Comparison of ENCODE assay signal across 16 cellular contexts in the genomic region with DNA sequence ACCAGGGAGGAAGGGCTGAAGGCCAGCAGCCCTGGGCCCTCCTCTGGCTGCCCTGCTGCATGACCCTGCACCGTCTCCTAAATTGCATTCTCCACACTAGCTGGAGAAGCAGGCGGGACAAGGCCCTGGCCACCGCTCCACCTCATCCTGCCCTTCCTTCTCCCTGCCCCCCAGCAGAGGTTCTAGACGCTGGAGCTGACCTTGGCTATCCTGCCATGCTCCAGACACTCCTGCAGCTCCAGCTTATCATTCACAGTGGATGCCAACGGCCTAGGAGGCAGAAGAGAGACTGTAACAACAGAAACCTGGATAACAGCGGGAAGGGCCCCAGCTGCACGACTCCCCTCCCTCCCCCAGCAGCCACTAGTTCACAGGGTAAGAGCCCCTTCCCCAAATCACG.
"Had no signal": no experiment of that assay in that cellular context is flagged by ENCODE, and none has a peak within 500 bp of the region (broad histone marks: within the 10 kb centered on the region; RNA-seq: fewer than 3 reads in every experiment).

No MANE protein-coding gene starts in this region.

- DNase-seq: activated B cell treated with CpG ODN at 0.5 μM for 24 hours; activated CD4-positive, alpha-beta memory T cell treated with anti-CD3 and anti-CD28 coated beads, Interleukin-2, amount 10 ng/mL, durations not matched to agents 7 days and 5 days; activated CD4-positive, alpha-beta T cell treated with anti-CD3 and anti-CD28 coated beads for 48 hours; activated CD8-positive, alpha-beta memory T cell treated with anti-CD3 and anti-CD28 coated beads, Interleukin-2, amount 10 ng/mL, durations not matched to agents 7 days and 5 days; activated naive CD4-positive, alpha-beta T cell treated with anti-CD3 and anti-CD28 coated beads, Interleukin-2, amount 10 ng/mL, durations not matched to agents 7 days and 5 days; amygdala; caudate nucleus; erythroblast; head of caudate nucleus; left lung; pancreas; sigmoid colon; stimulated activated CD4-positive, alpha-beta T cell treated with anti-CD3 and anti-CD28 coated beads, Interleukin-4, amount 100 ng/mL, for 24 hours; thyroid gland had no signal

- H3K9me3 ChIP-seq: left lung, pancreas, sigmoid colon, thyroid gland had no signal

- H3K27me3 Mint-ChIP-seq: activated B cell treated with CpG ODN at 0.5 μM for 24 hours; activated CD4-positive, alpha-beta memory T cell treated with anti-CD3 and anti-CD28 coated beads, Interleukin-2, amount 10 ng/mL, durations not matched to agents 7 days and 5 days; activated CD8-positive, alpha-beta memory T cell treated with anti-CD3 and anti-CD28 coated beads, Interleukin-2, amount 10 ng/mL, durations not matched to agents 7 days and 5 days; activated naive CD4-positive, alpha-beta T cell treated with anti-CD3 and anti-CD28 coated beads, Interleukin-2, amount 10 ng/mL, durations not matched to agents 7 days and 5 days had no signal

- H3K27me3 ChIP-seq: left lung, pancreas, sigmoid colon, thyroid gland had no signal

- H3K4me3 ChIP-seq: left lung, pancreas, sigmoid colon, SK-N-MC, thyroid gland had no signal

- H3K27ac ChIP-seq: left lung, pancreas, sigmoid colon, SK-N-MC, thyroid gland had no signal

- H3K4me1 ChIP-seq: left lung, pancreas, sigmoid colon, thyroid gland had no signal

- H3K4me1 Mint-ChIP-seq: activated B cell treated with CpG ODN at 0.5 μM for 24 hours; activated CD4-positive, alpha-beta memory T cell treated with anti-CD3 and anti-CD28 coated beads, Interleukin-2, amount 10 ng/mL, durations not matched to agents 7 days and 5 days; activated CD8-positive, alpha-beta memory T cell treated with anti-CD3 and anti-CD28 coated beads, Interleukin-2, amount 10 ng/mL, durations not matched to agents 7 days and 5 days; activated naive CD4-positive, alpha-beta T cell treated with anti-CD3 and anti-CD28 coated beads, Interleukin-2, amount 10 ng/mL, durations not matched to agents 7 days and 5 days; stimulated activated effector memory CD8-positive, alpha-beta T cell treated with anti-CD3 and anti-CD28 coated beads, Interleukin-12 subunit alpha, Interleukin-12 subunit beta, amount 100 ng/mL, for 72 hours had no signal

- ATAC-seq: activated CD8-positive, alpha-beta memory T cell treated with anti-CD3 and anti-CD28 coated beads, Interleukin-2, amount 10 ng/mL, durations not matched to agents 7 days and 5 days; left lung; pancreas; stimulated activated effector memory CD8-positive, alpha-beta T cell treated with anti-CD3 and anti-CD28 coated beads, Interleukin-12 subunit alpha, Interleukin-12 subunit beta, amount 100 ng/mL, for 72 hours had no signal

- H3K27ac Mint-ChIP-seq: activated B cell treated with CpG ODN at 0.5 μM for 24 hours; activated CD4-positive, alpha-beta memory T cell treated with anti-CD3 and anti-CD28 coated beads, Interleukin-2, amount 10 ng/mL, durations not matched to agents 7 days and 5 days; activated CD8-positive, alpha-beta memory T cell treated with anti-CD3 and anti-CD28 coated beads, Interleukin-2, amount 10 ng/mL, durations not matched to agents 7 days and 5 days; activated naive CD4-positive, alpha-beta T cell treated with anti-CD3 and anti-CD28 coated beads, Interleukin-2, amount 10 ng/mL, durations not matched to agents 7 days and 5 days had no signal

- H3K9me3 Mint-ChIP-seq: activated B cell treated with CpG ODN at 0.5 μM for 24 hours; activated CD4-positive, alpha-beta memory T cell treated with anti-CD3 and anti-CD28 coated beads, Interleukin-2, amount 10 ng/mL, durations not matched to agents 7 days and 5 days; activated naive CD4-positive, alpha-beta T cell treated with anti-CD3 and anti-CD28 coated beads, Interleukin-2, amount 10 ng/mL, durations not matched to agents 7 days and 5 days; stimulated activated effector memory CD8-positive, alpha-beta T cell treated with anti-CD3 and anti-CD28 coated beads, Interleukin-12 subunit alpha, Interleukin-12 subunit beta, amount 100 ng/mL, for 72 hours had no signal

- H3K4me3 Mint-ChIP-seq: activated B cell treated with CpG ODN at 0.5 μM for 24 hours; activated CD4-positive, alpha-beta memory T cell treated with anti-CD3 and anti-CD28 coated beads, Interleukin-2, amount 10 ng/mL, durations not matched to agents 7 days and 5 days; activated CD8-positive, alpha-beta memory T cell treated with anti-CD3 and anti-CD28 coated beads, Interleukin-2, amount 10 ng/mL, durations not matched to agents 7 days and 5 days; activated naive CD4-positive, alpha-beta T cell treated with anti-CD3 and anti-CD28 coated beads, Interleukin-2, amount 10 ng/mL, durations not matched to agents 7 days and 5 days; stimulated activated effector memory CD8-positive, alpha-beta T cell treated with anti-CD3 and anti-CD28 coated beads, Interleukin-12 subunit alpha, Interleukin-12 subunit beta, amount 100 ng/mL, for 72 hours had no signal
